ENCODE assay signal across 8 cellular contexts in genomic region chr2:47072728-47073191, GRCh38.
DNase-seq lines count a peak whose midpoint lies in the region; ATAC-seq and TF ChIP-seq lines count a peak whose summit lies in the region.

No MANE protein-coding gene starts in this region.

- H3K4me1 Mint-ChIP-seq in chondrocyte (ENCODE audit: low read depth) = peaks cover 87% of the 10 kb centered on the region

- H3K36me3 Mint-ChIP-seq in activated naive CD4-positive, alpha-beta T cell treated with anti-CD3 and anti-CD28 coated beads, Interleukin-2, amount 50 U/mL, for 72 hours = no peaks in the 10 kb centered on the region
- peaks cover 6% of the 10 kb centered on the region for H3K36me3 Mint-ChIP-seq in chondrocyte (ENCODE audit: low read depth)

- no peak overlapping the region for H3K4me3 Mint-ChIP-seq in chondrocyte (ENCODE audit: unreplicated experiment)

- H3K27me3 Mint-ChIP-seq in chondrocyte (ENCODE audit: low read depth) = no peaks in the 10 kb centered on the region

- no peak for DNase-seq in activated naive CD4-positive, alpha-beta T cell treated with anti-CD3 and anti-CD28 coated beads, Interleukin-2, amount 50 U/mL, for 72 hours (ENCODE audit: low spot score in 2 of 2)
- DNase-seq in activated naive CD4-positive, alpha-beta T cell (lab: John Stamatoyannopoulos, UW) = no peak
- DNase-seq in chondrocyte (ENCODE audit: low spot score) (peak; percentile 59), upper lobe of right lung (peak; percentile 83), H4 (ENCODE audit: low spot score) (no peak)
- no peak for DNase-seq in stimulated activated CD8-positive, alpha-beta memory T cell treated with anti-CD3 and anti-CD28 coated beads, Interleukin-4, amount 100 ng/mL, for 48 hours

- no peaks in the 10 kb centered on the region for H3K9me3 Mint-ChIP-seq in activated naive CD4-positive, alpha-beta T cell treated with anti-CD3 and anti-CD28 coated beads, Interleukin-2, amount 50 U/mL, for 72 hours
- no peaks in the 10 kb centered on the region for H3K9me3 Mint-ChIP-seq in chondrocyte (ENCODE audit: low read depth)

- H3K27me3 ChIP-seq in muscle layer of duodenum (ENCODE audit: low read depth, low read length) = no peaks in the 10 kb centered on the region
- no peaks in the 10 kb centered on the region for H3K27me3 ChIP-seq in upper lobe of right lung

- intact Hi-C loops in upper lobe of right lung (cut with DNase I) = no loop called here

- H3K9me3 ChIP-seq in muscle layer of duodenum (ENCODE audit: control insufficient read depth in 1 of 2, low read length in 2 of 2) = no peaks in the 10 kb centered on the region
- no peaks in the 10 kb centered on the region for H3K9me3 ChIP-seq in upper lobe of right lung

- H3K4me1 ChIP-seq in muscle layer of duodenum (ENCODE audit: control insufficient read depth in 1 of 2, insufficient read depth in 2 of 2, low read length in 2 of 2) = peaks cover 53 to 65% of the 10 kb centered on the region in 2 donors
- H3K4me1 ChIP-seq in upper lobe of right lung = peaks cover 87% of the 10 kb centered on the region

- ATAC-seq in activated naive CD4-positive, alpha-beta T cell treated with anti-CD3 and anti-CD28 coated beads, Interleukin-2, amount 50 U/mL, for 72 hours = peak in 1 of 2 donors; percentile 17
- peak; percentile 66 for ATAC-seq in upper lobe of right lung
- no peak for ATAC-seq in HG03159 (IDR thresholded peaks at IDR 0.05; ENCODE audit: unreplicated experiment)

- H3K27ac ChIP-seq in muscle layer of duodenum (ENCODE audit: low read length) (peak overlapping the region; percentile 90), upper lobe of right lung (peak overlapping the region; percentile 85)

- H3K4me3 ChIP-seq in muscle layer of duodenum (ENCODE audit: low read depth in 1 of 2, low read length in 2 of 2) = peak overlapping the region in 1 of 2 donors; percentile 26
- H3K4me3 ChIP-seq in upper lobe of right lung = no peak overlapping the region

- peaks cover 0 to 5% of the 10 kb centered on the region in 2 donors for H3K36me3 ChIP-seq in muscle layer of duodenum (ENCODE audit: control insufficient read depth in 1 of 2, insufficient read depth in 2 of 2, low read length in 2 of 2)
- H3K36me3 ChIP-seq in upper lobe of right lung = no peaks in the 10 kb centered on the region

- no peak for TF ChIP-seq CTCF in chondrocyte (IDR thresholded peaks at IDR 0.05)
- TF ChIP-seq CTCF in upper lobe of right lung (IDR thresholded peaks at IDR 0.05) = no peak

- peak overlapping the region; percentile 73 to 74 for H3K27ac Mint-ChIP-seq in activated naive CD4-positive, alpha-beta T cell treated with anti-CD3 and anti-CD28 coated beads, Interleukin-2, amount 50 U/mL, for 72 hours
- H3K27ac Mint-ChIP-seq in chondrocyte (ENCODE audit: unreplicated experiment) = peak overlapping the region; percentile 59

Comparison
In these comparisons a context has a peak if more than half of its experiments do, and no peak if none do; other contexts are left out.
1. DNase-seq: peak in chondrocyte (single experiment) and upper lobe of right lung (single experiment); none in activated naive CD4-positive, alpha-beta T cell treated with anti-CD3 and anti-CD28 coated beads, Interleukin-2, amount 50 U/mL, for 72 hours (0 of 2), activated naive CD4-positive, alpha-beta T cell (0 of 4), stimulated activated CD8-positive, alpha-beta memory T cell treated with anti-CD3 and anti-CD28 coated beads, Interleukin-4, amount 100 ng/mL, for 48 hours (single experiment) and H4 (single experiment).